12 cellular contexts compared by ENCODE assay signal in genomic region chr1:248821641-248822040, GRCh38. TPM values are rescaled to one million over a fixed set of nuclear protein-coding genes. Genes with fewer than 3 reads are reported as not detected.
DNase-seq lines count a peak whose midpoint lies in the region; TF ChIP-seq lines count a peak whose summit lies in the region.
"Had no signal": no experiment of that assay in that cellular context is flagged by ENCODE, and none has a peak within 500 bp of the region (broad histone marks: within the 10 kb centered on the region; RNA-seq: fewer than 3 reads in every experiment).

No MANE protein-coding gene starts in this region.

- intact Hi-C loops in colonic mucosa (cut with DNase I) = no loop called here

- no peak for TF ChIP-seq POLR2A in erythroblast (IDR thresholded peaks at IDR 0.05; ENCODE audit: low read length)

- H3K36me3 ChIP-seq in GM23248 (ENCODE audit: low read depth) (peaks cover 7% of the 10 kb centered on the region; the same call in 1 of the 2 replicates), colonic mucosa (no peaks in the 10 kb centered on the region), neural cell (ENCODE audit: insufficient read depth, low read length) (no peaks in the 10 kb centered on the region), BE2C (peaks cover 43% of the 10 kb centered on the region)

- H3K4me2 ChIP-seq in GM23248 (ENCODE audit: unreplicated experiment) = peak overlapping the region; percentile 95
- no peak overlapping the region for H3K4me2 ChIP-seq in neural cell (ENCODE audit: low read length)

- CTCF ChIA-PET in AG04450 (lab: Charles Lee) = no interaction called here

- TF ChIP-seq EP300 in neural cell (conservative IDR thresholded peaks at IDR 0.05; ENCODE audit: poor library complexity, severe bottlenecking) = no peak

- WGBS in GM23248 (ENCODE audit: low coverage in 1 of 2, low lambda C conversion rate in 2 of 2, missing lambda C conversion rate in 2 of 2), 2 experiments = 76 to 83% methylated on average over 7 of the region's 7 CpGs

- H3K4me3 ChIP-seq in AG04450 (ENCODE audit: low read depth, low read length) (no peak overlapping the region), GM23248 (peak overlapping the region; percentile 80), colonic mucosa (no peak overlapping the region), neural cell (ENCODE audit: low read length) (peak overlapping the region; percentile 22), BE2C (ENCODE audit: low read depth, low read length) (no peak overlapping the region)

- no peaks in the 10 kb centered on the region for H4K20me1 ChIP-seq in GM23248 (ENCODE audit: insufficient read depth)
- no peaks in the 10 kb centered on the region for H4K20me1 ChIP-seq in neural cell (ENCODE audit: insufficient read depth)

- H3K9ac ChIP-seq in GM23248 (peak overlapping the region; percentile 75), colonic mucosa (ENCODE audit: low read depth in 2 of 2, low read length in 2 of 2) (no peak overlapping the region), neural cell (ENCODE audit: low read length) (no peak overlapping the region)

- H3K79me2 ChIP-seq in GM23248 (ENCODE audit: insufficient read depth) (peaks cover 81% of the 10 kb centered on the region), neural cell (replicated peaks; ENCODE audit: insufficient read depth, low read length) (peaks cover 44% of the 10 kb centered on the region)

- in situ Hi-C loops in GM23248 (cut with MboI) = no loop called here

- H2AFZ ChIP-seq in GM23248 (no peak overlapping the region), neural cell (ENCODE audit: low read depth, low read length) (no peak overlapping the region)

- H3K9me3 ChIP-seq in AG04450 (ENCODE audit: control insufficient read depth, insufficient read depth, low read length) (no peaks in the 10 kb centered on the region), GM23248 (ENCODE audit: low read depth) (no peaks in the 10 kb centered on the region), colonic mucosa (no peaks in the 10 kb centered on the region), neural cell (ENCODE audit: low read length) (no peaks in the 10 kb centered on the region), BE2C (no peaks in the 10 kb centered on the region)

- no peaks in the 10 kb centered on the region for H3K27me3 ChIP-seq in AG04450 (ENCODE audit: control insufficient read depth, insufficient read depth, low read length)
- H3K27me3 ChIP-seq in GM23248 (replicated peaks; ENCODE audit: insufficient read depth) = no peaks in the 10 kb centered on the region
- H3K27me3 ChIP-seq in colonic mucosa = no peaks in the 10 kb centered on the region
- no peaks in the 10 kb centered on the region for H3K27me3 ChIP-seq in neural cell (ENCODE audit: insufficient read depth, low read depth, low read length)
- H3K27me3 ChIP-seq in BE2C = no peaks in the 10 kb centered on the region

- H3F3A ChIP-seq in GM23248 (ENCODE audit: insufficient read depth) (peaks cover 50% of the 10 kb centered on the region), neural cell (ENCODE audit: insufficient read depth, low read length, poor library complexity, severe bottlenecking) (peaks cover under 1% of the 10 kb centered on the region)

- POLR2A ChIA-PET in AG04450 (lab: Yijun Ruan, JAX) = interaction anchor here (1.4 kb wide), 1 partner anchor 16 kb away, joined by 4 read pairs; the partner anchor contains the start of gene ZNF672

- peaks cover 61% of the 10 kb centered on the region for H3K4me1 ChIP-seq in GM23248 (ENCODE audit: insufficient read depth)
- peaks cover 15% of the 10 kb centered on the region for H3K4me1 ChIP-seq in colonic mucosa
- H3K4me1 ChIP-seq in BE2C = no peaks in the 10 kb centered on the region

- no peak for TF ChIP-seq RAD21 in neural cell (conservative IDR thresholded peaks at IDR 0.05)

- peak overlapping the region; percentile 70 for H3K27ac ChIP-seq in AG04450 (ENCODE audit: low read depth, low read length)
- H3K27ac ChIP-seq in GM23248 = peak overlapping the region; percentile 96
- no peak overlapping the region for H3K27ac ChIP-seq in colonic mucosa
- no peak overlapping the region for H3K27ac ChIP-seq in neural cell (ENCODE audit: low read length)

- no peak for TF ChIP-seq CTCF in AG04450 (IDR thresholded peaks at IDR 0.05; ENCODE audit: low read depth, low read length)
- TF ChIP-seq CTCF in colonic mucosa (IDR thresholded peaks at IDR 0.05) = no peak
- no peak for TF ChIP-seq CTCF in neural cell (IDR thresholded peaks at IDR 0.05; ENCODE audit: poor library complexity, severe bottlenecking)
- no peak for TF ChIP-seq CTCF in BE2C (IDR thresholded peaks at IDR 0.05; ENCODE audit: low read depth, low read length)

- no peaks in the 10 kb centered on the region for H3K9me2 ChIP-seq in GM23248 (ENCODE audit: insufficient read depth)
- H3K9me2 ChIP-seq in neural cell (ENCODE audit: insufficient read depth, low read length) = no peaks in the 10 kb centered on the region

- DNase-seq in AG04450 (ENCODE audit: low read depth, low spot score) (no peak), GM23248 (no peak), colonic mucosa (peak; percentile 9), erythroblast (lab: John Stamatoyannopoulos, UW) (no peak), BE2C (no peak), T-helper 9 cell (no peak), cerebellar nuclear complex (lab: John Stamatoyannopoulos, UW) (no peak)
- DNase-seq: Kasumi-1; NCI-H1930; NCI-H82; stimulated activated naive CD4-positive, alpha-beta T cell treated with Interleukin-2 at 50 U/mL for 16 hours had no signal

TF ChIP-seq in neural cell, 6 proteins besides CTCF, POLR2A, EP300 and RAD21:
- TF ChIP-seq SMC3 (conservative IDR thresholded peaks at IDR 0.05; ENCODE audit: poor library complexity) (no peak), TAF1 (IDR thresholded peaks at IDR 0.05; ENCODE audit: low read depth) (no peak), REST (IDR thresholded peaks at IDR 0.05; ENCODE audit: borderline replicate concordance) (no peak), EZH2 (IDR thresholded peaks at IDR 0.05; ENCODE audit: borderline replicate concordance, insufficient read depth, low read length, poor library complexity, severe bottlenecking) (no peak), POLR2AphosphoS5 (IDR thresholded peaks at IDR 0.05) (no peak), MXI1 (conservative IDR thresholded peaks at IDR 0.05; ENCODE audit: poor library complexity, severe bottlenecking) (no peak)

RNA-seq across cellular contexts. Expression of gene SH3BP5L, which starts 4.1 kb away (rescaled TPM):
- 15.3 and 16.6 TPM in 2 replicates for polyA plus RNA-seq in AG04450 (2011; rRNA removed)
- 17.7 and 21.6 TPM in 2 replicates for polyA minus RNA-seq in AG04450 (2011; rRNA and poly(A)+ RNA removed)
- 46.4 and 64.4 TPM in 2 replicates for total RNA-seq in GM23248 (2014; rRNA removed; shearing (Covaris generic))
- polyA plus RNA-seq in GM23248 (2016; fragmentation: Nextera tagmentation; extraction: Ambion mirVana) = 5.3 and 5.9 TPM in 2 replicates
- total RNA-seq in colonic mucosa = 10 to 100 TPM; 24.2 to 30.5 TPM
- 38.6 and 46.1 TPM in 2 replicates for polyA plus RNA-seq in neural cell
- polyA minus RNA-seq in neural cell = 43.9 and 49.9 TPM in 2 replicates
- 76.4 TPM for polyA plus RNA-seq in BE2C (2012; ENCODE audit: insufficient read depth, insufficient read length, low read depth)

RNA-seq across cellular contexts. Expression of gene ZNF672, which starts 16.4 kb away (rescaled TPM):
- 9.1 and 10.9 TPM in 2 replicates for polyA plus RNA-seq in AG04450 (2011; rRNA removed)
- polyA minus RNA-seq in AG04450 (2011; rRNA and poly(A)+ RNA removed) = 9.2 and 14.7 TPM in 2 replicates
- 13.5 and 13.8 TPM in 2 replicates for total RNA-seq in GM23248 (2014; rRNA removed; shearing (Covaris generic))
- polyA plus RNA-seq in GM23248 (2016; fragmentation: Nextera tagmentation; extraction: Ambion mirVana) = 10.5 and 11.6 TPM in 2 replicates
- total RNA-seq in colonic mucosa = 10 to 100 TPM; 27.8 to 57.4 TPM
- 22.9 and 31.0 TPM in 2 replicates for polyA plus RNA-seq in neural cell
- 40.6 and 44.6 TPM in 2 replicates for polyA minus RNA-seq in neural cell
- 26.8 TPM for polyA plus RNA-seq in BE2C (2012; ENCODE audit: insufficient read depth, insufficient read length, low read depth)

RNA-seq across cellular contexts. Expression of gene ZNF692, which starts 37.2 kb away (rescaled TPM):
- polyA plus RNA-seq in AG04450 (2011; rRNA removed) (12.7 and 14.6 TPM in 2 replicates), GM23248 (2016; fragmentation: Nextera tagmentation; extraction: Ambion mirVana) (16.2 and 16.7 TPM in 2 replicates), neural cell (183 and 255 TPM in 2 replicates)
- polyA minus RNA-seq in AG04450 (2011; rRNA and poly(A)+ RNA removed) = 4.3 and 6.3 TPM in 2 replicates
- total RNA-seq in GM23248 (2014; rRNA removed; shearing (Covaris generic)) = 17.0 and 21.5 TPM in 2 replicates
- 10 to 100 TPM; 20.9 to 46.9 TPM for total RNA-seq in colonic mucosa
- 36.3 and 41.1 TPM in 2 replicates for polyA minus RNA-seq in neural cell
- polyA plus RNA-seq in BE2C (2012; ENCODE audit: insufficient read depth, insufficient read length, low read depth) = 68.6 TPM

Comparison
In these comparisons a context has a peak if more than half of its experiments do, and no peak if none do; other contexts are left out.
1. H3K27ac ChIP-seq: peak in AG04450 (single experiment) and GM23248 (single experiment); none in colonic mucosa (single experiment) and neural cell (single experiment).
2. H3K4me3 ChIP-seq: peak in GM23248 (single experiment) and neural cell (single experiment); none in AG04450 (single experiment), colonic mucosa (single experiment) and BE2C (single experiment).
3. RNA of gene ZNF692, which starts 37.2 kb away (polyA plus RNA-seq): 183 to 255 TPM in neural cell; 16.2 to 16.7 TPM in GM23248 and 12.7 to 14.6 TPM in AG04450; every median in the first group is over 10 times any median in the second.